ENCODE assay signal across 1 cellular context in the genomic region with DNA sequence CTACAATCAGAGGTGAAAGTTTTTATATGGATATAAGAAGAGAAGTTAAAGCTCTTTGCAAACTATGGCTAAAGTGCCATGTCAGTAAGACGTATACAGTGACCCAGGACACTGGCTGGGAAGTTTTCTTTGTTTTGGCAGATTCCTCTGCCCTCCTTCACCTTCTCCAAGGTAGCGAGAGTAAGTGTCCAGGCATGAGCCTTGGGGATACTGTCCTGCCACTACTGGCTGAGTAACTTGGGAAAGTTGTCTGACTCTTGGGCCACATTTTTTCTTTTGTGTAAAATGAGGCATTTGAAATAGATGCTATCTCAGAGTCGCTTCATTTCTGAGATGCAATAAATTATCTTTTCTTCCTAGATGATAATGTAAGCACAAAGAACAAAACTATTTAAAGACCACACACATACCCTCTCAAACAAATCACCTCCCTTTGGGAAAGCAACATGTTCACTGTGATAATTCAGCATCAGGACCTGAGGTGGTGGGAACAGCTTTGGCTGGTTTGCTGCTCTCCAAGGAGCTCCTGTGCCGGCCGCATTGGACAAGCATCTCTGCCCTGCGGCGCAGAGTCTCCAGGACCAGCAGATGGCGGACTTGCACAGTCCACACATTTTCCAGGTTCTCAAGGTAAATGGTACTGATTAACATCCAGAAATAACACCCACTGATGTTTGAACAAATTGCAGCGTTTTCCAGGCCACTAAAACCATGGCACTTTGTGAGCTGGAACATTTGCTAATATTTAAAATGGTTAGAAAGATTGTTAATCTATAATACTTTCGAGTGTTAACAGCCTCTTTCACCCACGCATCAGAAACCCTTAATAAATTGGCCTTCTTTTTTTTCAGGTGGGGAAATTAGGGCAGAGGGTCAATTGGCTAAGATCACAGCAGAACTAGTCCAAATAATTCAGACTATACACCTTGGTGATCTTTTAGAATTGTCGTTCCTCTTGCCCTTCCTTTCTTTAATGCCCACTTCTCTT.
TF ChIP-seq lines count a peak whose summit lies in the region.

No MANE protein-coding gene starts in this region.

TF ChIP-seq in HepG2, 621 proteins besides CTCF, POLR2A, EP300 and RAD21 (continued from another document and continues in another):
- TF ChIP-seq, protein P1, sequence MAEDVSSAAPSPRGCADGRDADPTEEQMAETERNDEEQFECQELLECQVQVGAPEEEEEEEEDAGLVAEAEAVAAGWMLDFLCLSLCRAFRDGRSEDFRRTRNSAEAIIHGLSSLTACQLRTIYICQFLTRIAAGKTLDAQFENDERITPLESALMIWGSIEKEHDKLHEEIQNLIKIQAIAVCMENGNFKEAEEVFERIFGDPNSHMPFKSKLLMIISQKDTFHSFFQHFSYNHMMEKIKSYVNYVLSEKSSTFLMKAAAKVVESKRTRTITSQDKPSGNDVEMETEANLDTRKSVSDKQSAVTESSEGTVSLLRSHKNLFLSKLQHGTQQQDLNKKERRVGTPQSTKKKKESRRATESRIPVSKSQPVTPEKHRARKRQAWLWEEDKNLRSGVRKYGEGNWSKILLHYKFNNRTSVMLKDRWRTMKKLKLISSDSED (CRISPR knock-in tag; IDR thresholded peaks at IDR 0.05): no peak
- TF ChIP-seq, protein P2, sequence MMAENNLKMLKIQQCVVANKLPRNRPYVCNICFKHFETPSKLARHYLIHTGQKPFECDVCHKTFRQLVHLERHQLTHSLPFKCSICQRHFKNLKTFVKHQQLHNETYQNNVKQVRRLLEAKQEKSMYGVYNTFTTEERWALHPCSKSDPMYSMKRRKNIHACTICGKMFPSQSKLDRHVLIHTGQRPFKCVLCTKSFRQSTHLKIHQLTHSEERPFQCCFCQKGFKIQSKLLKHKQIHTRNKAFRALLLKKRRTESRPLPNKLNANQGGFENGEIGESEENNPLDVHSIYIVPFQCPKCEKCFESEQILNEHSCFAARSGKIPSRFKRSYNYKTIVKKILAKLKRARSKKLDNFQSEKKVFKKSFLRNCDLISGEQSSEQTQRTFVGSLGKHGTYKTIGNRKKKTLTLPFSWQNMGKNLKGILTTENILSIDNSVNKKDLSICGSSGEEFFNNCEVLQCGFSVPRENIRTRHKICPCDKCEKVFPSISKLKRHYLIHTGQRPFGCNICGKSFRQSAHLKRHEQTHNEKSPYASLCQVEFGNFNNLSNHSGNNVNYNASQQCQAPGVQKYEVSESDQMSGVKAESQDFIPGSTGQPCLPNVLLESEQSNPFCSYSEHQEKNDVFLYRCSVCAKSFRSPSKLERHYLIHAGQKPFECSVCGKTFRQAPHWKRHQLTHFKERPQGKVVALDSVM (CRISPR knock-in tag; IDR thresholded peaks at IDR 0.05): no peak
- TF ChIP-seq EHMT2 (IDR thresholded peaks at IDR 0.05; ENCODE audit: borderline replicate concordance, low read depth, low read length) (no peak), CREM (IDR thresholded peaks at IDR 0.05) (no peak), CREM (CRISPR knock-in tag; IDR thresholded peaks at IDR 0.05) (no peak), ZKSCAN5 (CRISPR knock-in tag; IDR thresholded peaks at IDR 0.05) (no peak), TEAD3 (CRISPR knock-in tag; optimal IDR thresholded peaks at IDR 0.05; ENCODE audit: borderline replicate concordance) (peak; percentile 61), WIZ (CRISPR knock-in tag; IDR thresholded peaks at IDR 0.05) (no peak), NKX3-1 (CRISPR knock-in tag; IDR thresholded peaks at IDR 0.05) (no peak), FOXK1 (CRISPR knock-in tag; IDR thresholded peaks at IDR 0.05; ENCODE audit: borderline replicate concordance, low read depth) (no peak; the same call in 1 of the 2 replicates), SATB2 (CRISPR knock-in tag; IDR thresholded peaks at IDR 0.05) (no peak), ZNF33B (CRISPR knock-in tag; IDR thresholded peaks at IDR 0.05) (no peak), PHF20 (CRISPR knock-in tag; IDR thresholded peaks at IDR 0.05) (no peak), ZFP36L2 (CRISPR knock-in tag; IDR thresholded peaks at IDR 0.05) (0 out of 2 replicates have a peak, but pooled peaks have one; percentile 54), ZNF292 (CRISPR knock-in tag; IDR thresholded peaks at IDR 0.05; ENCODE audit: borderline replicate concordance, low read depth) (no peak), ZNF598 (CRISPR knock-in tag; IDR thresholded peaks at IDR 0.05; ENCODE audit: borderline replicate concordance) (peak; percentile 66; the same call in 1 of the 2 replicates), FOXK2 (IDR thresholded peaks at IDR 0.05) (no peak), MXD4 (CRISPR knock-in tag; IDR thresholded peaks at IDR 0.05) (peak; percentile 79; the same call in 1 of the 2 replicates), ZNF253 (CRISPR knock-in tag; IDR thresholded peaks at IDR 0.05; ENCODE audit: borderline replicate concordance) (no peak), NFYB (CRISPR knock-in tag; IDR thresholded peaks at IDR 0.05) (no peak; the same call in 1 of the 2 replicates), ATF1 (CRISPR knock-in tag; IDR thresholded peaks at IDR 0.05) (no peak), NR2F1 (CRISPR knock-in tag; IDR thresholded peaks at IDR 0.05) (peak; percentile 11 to 18; a peak in 1 of 4 replicates), KDM5A (IDR thresholded peaks at IDR 0.05; ENCODE audit: borderline replicate concordance, low read length) (no peak), U2AF2 (IDR thresholded peaks at IDR 0.05; ENCODE audit: low read depth, low read length) (no peak), AGO2 (optimal IDR thresholded peaks at IDR 0.05; ENCODE audit: low read depth, low read length) (no peak), PPARG (CRISPR knock-in tag; conservative IDR thresholded peaks at IDR 0.05) (0 out of 2 replicates have a peak, but pooled peaks have one; percentile 24), ZSCAN29 (CRISPR knock-in tag; conservative IDR thresholded peaks at IDR 0.05) (no peak), ZNF296 (CRISPR knock-in tag; conservative IDR thresholded peaks at IDR 0.05) (no peak), ZNF570 (CRISPR knock-in tag; IDR thresholded peaks at IDR 0.05; ENCODE audit: borderline replicate concordance) (no peak), TRIM24 (CRISPR knock-in tag; IDR thresholded peaks at IDR 0.05) (no peak), NFE2L1 (CRISPR knock-in tag; IDR thresholded peaks at IDR 0.05; ENCODE audit: borderline replicate concordance) (no peak), SYNCRIP (IDR thresholded peaks at IDR 0.05; ENCODE audit: insufficient read depth, low read depth, low read length) (no peak), PAWR (CRISPR knock-in tag; IDR thresholded peaks at IDR 0.05; ENCODE audit: borderline replicate concordance) (no peak), NRL (CRISPR knock-in tag; IDR thresholded peaks at IDR 0.05; ENCODE audit: borderline replicate concordance) (no peak)
- TF ChIP-seq, protein P3, sequence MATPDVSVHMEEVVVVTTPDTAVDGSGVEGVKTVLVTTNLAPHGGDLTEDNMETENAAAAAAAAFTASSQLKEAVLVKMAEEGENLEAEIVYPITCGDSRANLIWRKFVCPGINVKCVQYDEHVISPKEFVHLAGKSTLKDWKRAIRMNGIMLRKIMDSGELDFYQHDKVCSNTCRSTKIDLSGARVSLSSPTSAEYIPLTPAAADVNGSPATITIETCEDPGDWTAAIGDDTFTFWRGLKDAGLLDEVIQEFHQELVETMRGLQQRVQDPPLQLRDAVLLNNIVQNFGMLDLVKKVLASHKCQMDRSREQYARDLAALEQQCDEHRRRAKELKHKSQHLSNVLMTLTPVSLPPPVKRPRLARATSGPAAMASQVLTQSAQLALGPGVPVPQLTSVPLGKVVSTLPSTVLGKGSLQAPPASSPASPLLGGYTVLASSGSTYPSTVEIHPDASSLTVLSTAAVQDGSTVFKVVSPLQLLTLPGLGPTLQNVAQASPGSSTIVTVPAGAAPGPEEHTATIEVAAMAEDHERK (CRISPR knock-in tag; IDR thresholded peaks at IDR 0.05; ENCODE audit: low read depth): no peak
- TF ChIP-seq, protein P4, sequence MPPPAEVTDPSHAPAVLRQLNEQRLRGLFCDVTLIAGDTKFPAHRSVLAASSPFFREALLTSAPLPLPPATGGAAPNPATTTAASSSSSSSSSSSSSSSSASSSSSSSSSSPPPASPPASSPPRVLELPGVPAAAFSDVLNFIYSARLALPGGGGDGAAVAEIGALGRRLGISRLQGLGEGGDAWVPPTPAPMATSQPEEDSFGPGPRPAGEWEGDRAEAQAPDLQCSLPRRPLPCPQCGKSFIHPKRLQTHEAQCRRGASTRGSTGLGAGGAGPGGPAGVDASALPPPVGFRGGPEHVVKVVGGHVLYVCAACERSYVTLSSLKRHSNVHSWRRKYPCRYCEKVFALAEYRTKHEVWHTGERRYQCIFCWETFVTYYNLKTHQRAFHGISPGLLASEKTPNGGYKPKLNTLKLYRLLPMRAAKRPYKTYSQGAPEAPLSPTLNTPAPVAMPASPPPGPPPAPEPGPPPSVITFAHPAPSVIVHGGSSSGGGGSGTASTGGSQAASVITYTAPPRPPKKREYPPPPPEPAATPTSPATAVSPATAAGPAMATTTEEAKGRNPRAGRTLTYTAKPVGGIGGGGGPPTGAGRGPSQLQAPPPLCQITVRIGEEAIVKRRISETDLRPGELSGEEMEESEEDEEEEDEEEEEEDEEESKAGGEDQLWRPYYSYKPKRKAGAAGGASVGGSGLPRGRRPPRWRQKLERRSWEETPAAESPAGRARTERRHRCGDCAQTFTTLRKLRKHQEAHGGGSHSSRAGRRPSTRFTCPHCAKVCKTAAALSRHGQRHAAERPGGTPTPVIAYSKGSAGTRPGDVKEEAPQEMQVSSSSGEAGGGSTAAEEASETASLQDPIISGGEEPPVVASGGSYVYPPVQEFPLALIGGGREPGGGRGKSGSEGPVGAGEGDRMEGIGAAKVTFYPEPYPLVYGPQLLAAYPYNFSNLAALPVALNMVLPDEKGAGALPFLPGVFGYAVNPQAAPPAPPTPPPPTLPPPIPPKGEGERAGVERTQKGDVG (CRISPR knock-in tag; IDR thresholded peaks at IDR 0.05; ENCODE audit: borderline replicate concordance): no peak
- TF ChIP-seq, protein P5, sequence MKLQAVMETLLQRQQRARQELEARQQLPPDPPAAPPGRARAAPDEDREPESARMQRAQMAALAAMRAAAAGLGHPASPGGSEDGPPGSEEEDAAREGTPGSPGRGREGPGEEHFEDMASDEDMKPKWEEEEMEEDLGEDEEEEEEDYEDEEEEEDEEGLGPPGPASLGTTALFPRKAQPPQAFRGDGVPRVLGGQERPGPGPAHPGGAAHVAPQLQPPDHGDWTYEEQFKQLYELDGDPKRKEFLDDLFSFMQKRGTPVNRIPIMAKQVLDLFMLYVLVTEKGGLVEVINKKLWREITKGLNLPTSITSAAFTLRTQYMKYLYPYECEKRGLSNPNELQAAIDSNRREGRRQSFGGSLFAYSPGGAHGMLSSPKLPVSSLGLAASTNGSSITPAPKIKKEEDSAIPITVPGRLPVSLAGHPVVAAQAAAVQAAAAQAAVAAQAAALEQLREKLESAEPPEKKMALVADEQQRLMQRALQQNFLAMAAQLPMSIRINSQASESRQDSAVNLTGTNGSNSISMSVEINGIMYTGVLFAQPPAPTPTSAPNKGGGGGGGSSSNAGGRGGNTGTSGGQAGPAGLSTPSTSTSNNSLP (IDR thresholded peaks at IDR 0.05; ENCODE audit: low read depth, low read length): peak; percentile 55; the same call in 1 of the 2 replicates
- TF ChIP-seq, protein P6, sequence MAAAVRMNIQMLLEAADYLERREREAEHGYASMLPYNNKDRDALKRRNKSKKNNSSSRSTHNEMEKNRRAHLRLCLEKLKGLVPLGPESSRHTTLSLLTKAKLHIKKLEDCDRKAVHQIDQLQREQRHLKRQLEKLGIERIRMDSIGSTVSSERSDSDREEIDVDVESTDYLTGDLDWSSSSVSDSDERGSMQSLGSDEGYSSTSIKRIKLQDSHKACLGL (CRISPR knock-in tag; IDR thresholded peaks at IDR 0.05): 0 out of 2 replicates have a peak, but pooled peaks have one; percentile 54
- TF ChIP-seq, protein P7, sequence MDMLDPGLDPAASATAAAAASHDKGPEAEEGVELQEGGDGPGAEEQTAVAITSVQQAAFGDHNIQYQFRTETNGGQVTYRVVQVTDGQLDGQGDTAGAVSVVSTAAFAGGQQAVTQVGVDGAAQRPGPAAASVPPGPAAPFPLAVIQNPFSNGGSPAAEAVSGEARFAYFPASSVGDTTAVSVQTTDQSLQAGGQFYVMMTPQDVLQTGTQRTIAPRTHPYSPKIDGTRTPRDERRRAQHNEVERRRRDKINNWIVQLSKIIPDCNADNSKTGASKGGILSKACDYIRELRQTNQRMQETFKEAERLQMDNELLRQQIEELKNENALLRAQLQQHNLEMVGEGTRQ (IDR thresholded peaks at IDR 0.05; ENCODE audit: low read depth, low read length): no peak
- TF ChIP-seq, protein P7 (CRISPR knock-in tag; IDR thresholded peaks at IDR 0.05; ENCODE audit: borderline replicate concordance): no peak
- TF ChIP-seq, protein P8, sequence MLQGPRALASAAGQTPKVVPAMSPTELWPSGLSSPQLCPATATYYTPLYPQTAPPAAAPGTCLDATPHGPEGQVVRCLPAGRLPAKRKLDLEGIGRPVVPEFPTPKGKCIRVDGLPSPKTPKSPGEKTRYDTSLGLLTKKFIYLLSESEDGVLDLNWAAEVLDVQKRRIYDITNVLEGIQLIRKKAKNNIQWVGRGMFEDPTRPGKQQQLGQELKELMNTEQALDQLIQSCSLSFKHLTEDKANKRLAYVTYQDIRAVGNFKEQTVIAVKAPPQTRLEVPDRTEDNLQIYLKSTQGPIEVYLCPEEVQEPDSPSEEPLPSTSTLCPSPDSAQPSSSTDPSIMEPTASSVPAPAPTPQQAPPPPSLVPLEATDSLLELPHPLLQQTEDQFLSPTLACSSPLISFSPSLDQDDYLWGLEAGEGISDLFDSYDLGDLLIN (CRISPR knock-in tag; IDR thresholded peaks at IDR 0.05; ENCODE audit: borderline replicate concordance): no peak
- TF ChIP-seq, protein P9, sequence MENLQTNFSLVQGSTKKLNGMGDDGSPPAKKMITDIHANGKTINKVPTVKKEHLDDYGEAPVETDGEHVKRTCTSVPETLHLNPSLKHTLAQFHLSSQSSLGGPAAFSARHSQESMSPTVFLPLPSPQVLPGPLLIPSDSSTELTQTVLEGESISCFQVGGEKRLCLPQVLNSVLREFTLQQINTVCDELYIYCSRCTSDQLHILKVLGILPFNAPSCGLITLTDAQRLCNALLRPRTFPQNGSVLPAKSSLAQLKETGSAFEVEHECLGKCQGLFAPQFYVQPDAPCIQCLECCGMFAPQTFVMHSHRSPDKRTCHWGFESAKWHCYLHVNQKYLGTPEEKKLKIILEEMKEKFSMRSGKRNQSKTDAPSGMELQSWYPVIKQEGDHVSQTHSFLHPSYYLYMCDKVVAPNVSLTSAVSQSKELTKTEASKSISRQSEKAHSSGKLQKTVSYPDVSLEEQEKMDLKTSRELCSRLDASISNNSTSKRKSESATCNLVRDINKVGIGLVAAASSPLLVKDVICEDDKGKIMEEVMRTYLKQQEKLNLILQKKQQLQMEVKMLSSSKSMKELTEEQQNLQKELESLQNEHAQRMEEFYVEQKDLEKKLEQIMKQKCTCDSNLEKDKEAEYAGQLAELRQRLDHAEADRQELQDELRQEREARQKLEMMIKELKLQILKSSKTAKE (CRISPR knock-in tag; IDR thresholded peaks at IDR 0.05; ENCODE audit: borderline replicate concordance): no peak
